ENCODE assay signal across 12 cellular contexts in genomic region chr1:99727575-99728190, GRCh38. TPM values are rescaled to one million over a fixed set of nuclear protein-coding genes. Genes with fewer than 3 reads are reported as not detected.
DNase-seq lines count a peak whose midpoint lies in the region; ATAC-seq, FAIRE-seq and TF ChIP-seq lines count a peak whose summit lies in the region.
"Had no signal": no experiment of that assay in that cellular context is flagged by ENCODE, and none has a peak within 500 bp of the region (broad histone marks: within the 10 kb centered on the region; RNA-seq: fewer than 3 reads in every experiment).

No MANE protein-coding gene starts in this region.

- no peak overlapping the region for H2AK9ac ChIP-seq in IMR-90 (replicated peaks; ENCODE audit: low read depth, low read length, poor library complexity)

- H3K23ac ChIP-seq in IMR-90 (ENCODE audit: low read depth, low read length): no peak overlapping the region

- ATAC-seq in IMR-90 (ENCODE audit: low read depth): peak; percentile 24; the same call in 1 of the 2 replicates
- ATAC-seq in HG03045 (IDR thresholded peaks at IDR 0.05; ENCODE audit: unreplicated experiment): no peak

- H4K8ac ChIP-seq in IMR-90 (ENCODE audit: low read depth in 2 of 2, low read length in 2 of 2): no peak overlapping the region; a peak in 1 of 4 replicates

- H3K18ac ChIP-seq in IMR-90 (ENCODE audit: low read depth, low read length): no peak overlapping the region; the same call in 1 of the 2 replicates

- H3K27me3 ChIP-seq in A673 (replicated peaks; ENCODE audit: insufficient read depth, low read depth, low read length, poor library complexity) (no peaks in the 10 kb centered on the region), IMR-90 (ENCODE audit: control insufficient read depth, insufficient read depth, low read length) (no peaks in the 10 kb centered on the region)
- H3K27me3 ChIP-seq: colonic mucosa had no signal

- no peaks in the 10 kb centered on the region for H3K9me1 ChIP-seq in IMR-90 (ENCODE audit: insufficient read depth, low read length)

- peak overlapping the region; percentile 23 for H2BK5ac ChIP-seq in IMR-90 (ENCODE audit: low read depth, low read length, poor library complexity, severe bottlenecking)

- peak overlapping the region; percentile 0; the same call in 1 of the 2 replicates for H3K14ac ChIP-seq in IMR-90 (replicated peaks; ENCODE audit: low read depth, low read length)

- H3K4me1 ChIP-seq in A673 (ENCODE audit: insufficient read depth, low read length, poor library complexity, severe bottlenecking) (peaks cover 25% of the 10 kb centered on the region), IMR-90 (ENCODE audit: control insufficient read depth, insufficient read depth, low read length) (peaks cover 5% of the 10 kb centered on the region; the same call in 1 of the 2 replicates)
- H3K4me1 ChIP-seq: colonic mucosa had no signal

- H3K4me3 ChIP-seq in A673 (ENCODE audit: low read depth, low read length, poor library complexity, severe bottlenecking) (no peak overlapping the region), IMR-90 (ENCODE audit: insufficient read depth, low read depth, low read length) (no peak overlapping the region), cardiac fibroblast (replicated peaks in 1 of 2; ENCODE audit: low read depth in 2 of 2, low read length in 2 of 2) (no peak overlapping the region)
- H3K4me3 ChIP-seq: colonic mucosa had no signal

- H3K27ac ChIP-seq in A673 (ENCODE audit: low read depth, low read length, poor library complexity, severe bottlenecking) (peak overlapping the region; percentile 70), IMR-90 (ENCODE audit: insufficient read depth, low read length) (no peak overlapping the region)
- H3K27ac ChIP-seq: colonic mucosa had no signal

- H2AK5ac ChIP-seq in IMR-90 (ENCODE audit: low read depth, low read length): no peak overlapping the region

- WGBS in IMR-90 (ENCODE audit: extremely low coverage in 2 of 2, insufficient read length in 1 of 2), 2 experiments: no CpG with 5 or more reads among the region's 4 CpGs

- no peaks in the 10 kb centered on the region for H4K20me1 ChIP-seq in IMR-90 (ENCODE audit: insufficient read depth, low read length)

- TF ChIP-seq CTCF in A673 (conservative IDR thresholded peaks at IDR 0.05; ENCODE audit: low read depth, low read length) (no peak), IMR-90 (conservative IDR thresholded peaks at IDR 0.05; ENCODE audit: low read depth, low read length) (no peak), cardiac fibroblast (IDR thresholded peaks at IDR 0.05; ENCODE audit: low read depth, low read length) (no peak)

- dilution Hi-C loops in IMR-90 (cut with HindIII; ENCODE audit: low sequenced_read_pairs, unreplicated experiment): no loop called here

- H3K4me2 ChIP-seq in IMR-90 (ENCODE audit: low read depth, low read length): no peak overlapping the region

- H3K9ac ChIP-seq in IMR-90 (ENCODE audit: low read depth, low read length): no peak overlapping the region

- FAIRE-seq in frontal cortex (lab: Jason Lieb, UNC): no peak

- H2BK20ac ChIP-seq in IMR-90 (ENCODE audit: low read depth, low read length): no peak overlapping the region

- no peak overlapping the region for H3K56ac ChIP-seq in IMR-90 (ENCODE audit: extremely low read depth, insufficient read depth, low read length)

- intact Hi-C loops in A673 (cut with micrococcal nuclease; ENCODE audit: unreplicated experiment): no loop called here
- intact Hi-C loops in IMR-90 (cut with micrococcal nuclease): loop anchor here (10.0 kb wide), 1 partner anchor 1063 kb away; the partner anchor contains the start of gene SNX7

- no peak overlapping the region for H4K91ac ChIP-seq in IMR-90 (ENCODE audit: insufficient read depth, low read depth, low read length)

- no peak overlapping the region for H3K4ac ChIP-seq in IMR-90 (ENCODE audit: low read depth, low read length)

- CTCF ChIA-PET in A673 (lab: Charles Lee): no interaction called here
- CTCF ChIA-PET in IMR-90 (lab: Yijun Ruan, JAX): no interaction called here

- in situ Hi-C loops in IMR-90 (cut with MboI; ENCODE audit: low sequenced_read_pairs): no loop called here

- DNase-seq in A673 (ENCODE audit: low spot score) (peak; percentile 96), IMR-90 (peak; percentile 86), cardiac fibroblast (ENCODE audit: low read depth in 2 of 2) (peak; percentile 76 to 86), kidney tubule cell (ENCODE audit: low spot score) (peak; percentile 77), frontal cortex (ENCODE audit: low spot score in 2 of 2) (no peak), SIG-M5 treated with dmso at 0.1 percent for 504 hours (lab: John Stamatoyannopoulos, UW; ENCODE audit: unreplicated experiment) (no peak), COLO829 (ENCODE audit: low spot score) (no peak)
- DNase-seq: activated T-cell treated with anti-CD3 and anti-CD28 coated beads, Interleukin-2, amount 50 U/mL, for 24 hours; colonic mucosa; Kasumi-1; NCI-H526 treated with DMSO at 0.1 percent for 48 hours had no signal

- no peak for TF ChIP-seq RAD21 in IMR-90 (IDR thresholded peaks at IDR 0.05; ENCODE audit: low read length)

- H3K79me1 ChIP-seq in IMR-90 (ENCODE audit: low read depth in 1 of 2, low read length in 2 of 2): no peaks in the 10 kb centered on the region

- no peak overlapping the region for H2AFZ ChIP-seq in IMR-90 (replicated peaks; ENCODE audit: low read length, poor library complexity)

- peak overlapping the region; percentile 28; the same call in 1 of the 2 replicates for H2BK120ac ChIP-seq in IMR-90 (ENCODE audit: low read depth, low read length)

- H3K36me3 ChIP-seq in A673 (ENCODE audit: insufficient read depth, low read length, poor library complexity, severe bottlenecking) (no peaks in the 10 kb centered on the region), IMR-90 (ENCODE audit: control insufficient read depth, insufficient read depth, low read length) (no peaks in the 10 kb centered on the region)
- H3K36me3 ChIP-seq: colonic mucosa had no signal

- POLR2A ChIA-PET in A673 (lab: Charles Lee; ENCODE audit: low non-redundant PET) (no interaction called here), IMR-90 (lab: Charles Lee; ENCODE audit: unreplicated experiment) (no interaction called here)

- BruUV-seq in A673 (replicated peaks; lab: Mats Ljungman, UMichigan) (no TSS peak), IMR-90 (replicated peaks; lab: Mats Ljungman, UMichigan) (no TSS peak)

- H3K9me3 ChIP-seq in A673 (ENCODE audit: low read depth, low read length, poor library complexity, severe bottlenecking) (no peaks in the 10 kb centered on the region), IMR-90 (ENCODE audit: control insufficient read depth, insufficient read depth, low read length) (no peaks in the 10 kb centered on the region)
- H3K9me3 ChIP-seq: colonic mucosa had no signal

- no peak overlapping the region; the same call in 2 of the 3 replicates for H2BK15ac ChIP-seq in IMR-90 (ENCODE audit: low read depth, low read length)

- TF ChIP-seq POLR2A in IMR-90 (IDR thresholded peaks at IDR 0.05; ENCODE audit: low read depth, low read length): no peak

- H4K5ac ChIP-seq in IMR-90 (ENCODE audit: low read depth, low read length): no peak overlapping the region

TF ChIP-seq in IMR-90, 13 proteins besides CTCF, POLR2A, EP300 and RAD21:
- TF ChIP-seq RFX5 (IDR thresholded peaks at IDR 0.05; ENCODE audit: low read depth, low read length) (no peak), BHLHE40 (IDR thresholded peaks at IDR 0.05; ENCODE audit: low read depth, low read length) (no peak), ELK1 (IDR thresholded peaks at IDR 0.05; ENCODE audit: borderline replicate concordance, low read depth, low read length) (no peak), MAFK (IDR thresholded peaks at IDR 0.05; ENCODE audit: low read depth, low read length) (peak; percentile 31), USF2 (IDR thresholded peaks at IDR 0.05; ENCODE audit: low read depth, low read length) (no peak), CEBPB (IDR thresholded peaks at IDR 0.05; ENCODE audit: low read depth, low read length) (peak; percentile 77)
TF ChIP-seq in IMR-90: peak in this region for 2.

RNA-seq across cellular contexts. Expression of gene FRRS1, which starts 38.8 kb away (rescaled TPM):
- total RNA-seq in A673 (2021): 11.1 and 12.1 TPM in 2 replicates
- total RNA-seq in IMR-90 (2012; rRNA removed): 21.7 and 23.5 TPM in 2 replicates
- polyA plus RNA-seq in IMR-90 (2012; rRNA removed): 3.2 and 3.8 TPM in 2 replicates
- 1.2 and 1.3 TPM in 2 replicates for polyA plus RNA-seq in IMR-90 (2012; cell fraction: cytosol; rRNA removed)
- polyA plus RNA-seq in IMR-90 (2012; cell fraction: nucleus; rRNA removed; ENCODE audit: low replicate concordance): 0.28 and 3.9 TPM in 2 replicates
- 2.4 TPM for total RNA-seq in frontal cortex

Comparison
In these comparisons a context has a peak if more than half of its experiments do, and no peak if none do; other contexts are left out.
1. DNase-seq: peak in A673 (single experiment), IMR-90 (single experiment), cardiac fibroblast (2 of 2) and kidney tubule cell (single experiment); none in frontal cortex (0 of 2), SIG-M5 treated with dmso at 0.1 percent for 504 hours (single experiment) and COLO829 (single experiment).